Comparison of ENCODE assay signal across 8 cellular contexts in the genomic region with DNA sequence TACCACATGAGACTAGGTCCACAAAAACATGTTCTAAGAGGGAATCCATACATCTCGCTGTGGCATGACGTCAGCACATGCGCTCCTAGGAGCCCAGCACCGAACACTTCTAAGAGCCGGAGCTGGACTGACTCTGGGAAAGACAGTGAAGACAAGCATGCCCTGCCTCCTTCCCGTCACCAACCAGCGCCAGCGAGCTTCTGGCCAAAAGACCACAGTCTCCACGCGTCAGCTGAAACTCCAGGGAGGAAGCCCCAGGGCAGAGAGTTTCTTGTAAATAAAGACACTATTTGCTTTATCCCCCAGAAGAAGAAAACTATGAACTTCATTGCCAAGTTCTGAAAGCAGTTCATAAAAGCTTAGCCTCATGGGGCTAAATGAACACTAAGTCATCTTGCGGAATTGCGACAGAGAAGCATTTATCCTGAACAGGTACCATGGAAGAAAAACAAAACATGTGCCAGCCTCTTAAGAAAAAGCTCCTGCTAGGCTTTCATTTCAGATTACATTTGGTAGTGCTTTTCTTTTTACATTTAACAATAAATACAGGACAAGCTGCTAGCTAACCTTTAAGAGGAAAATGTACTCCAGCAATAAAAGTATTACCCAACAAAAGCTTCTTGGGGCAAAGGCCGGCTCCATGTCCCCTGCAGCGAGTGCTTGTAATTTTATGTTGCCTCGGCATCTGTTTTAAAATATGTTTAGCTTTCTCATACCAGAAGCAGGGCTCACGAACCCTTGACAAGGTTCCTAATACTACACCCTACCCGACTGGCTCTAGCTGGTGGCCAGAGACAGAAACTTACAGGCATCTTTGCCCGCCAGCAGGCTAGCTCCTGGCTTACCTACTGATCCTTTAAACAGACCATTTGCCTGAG.
A peak's percentile ranks its signal among the peaks of the same experiment; 100 is the strongest.
DNase-seq lines count a peak whose midpoint lies in the region; ATAC-seq and TF ChIP-seq lines count a peak whose summit lies in the region.

No MANE protein-coding gene starts in this region.

- H3K9me3 Mint-ChIP-seq in endodermal cell (no peaks in the 10 kb centered on the region), MCF 10A (ENCODE audit: unreplicated experiment) (no peaks in the 10 kb centered on the region)
- no peaks in the 10 kb centered on the region for H3K9me3 Mint-ChIP-seq in natural killer cell treated with Interleukin-12 subunit alpha and Interleukin-12 subunit beta and Interleukin-15 and Interleukin-18, amount 100 ng/mL, for 72 hours

- H3K27me3 Mint-ChIP-seq in endodermal cell (ENCODE audit: insufficient read depth) = no peaks in the 10 kb centered on the region
- H3K27me3 Mint-ChIP-seq in natural killer cell treated with Interleukin-12 subunit alpha and Interleukin-12 subunit beta and Interleukin-15 and Interleukin-18, amount 100 ng/mL, for 72 hours = no peaks in the 10 kb centered on the region
- H3K27me3 Mint-ChIP-seq in MCF 10A (ENCODE audit: insufficient read depth, unreplicated experiment) = no peaks in the 10 kb centered on the region

- peaks cover 38% of the 10 kb centered on the region for H3K36me3 Mint-ChIP-seq in endodermal cell (ENCODE audit: low read depth)
- H3K36me3 Mint-ChIP-seq in natural killer cell treated with Interleukin-12 subunit alpha and Interleukin-12 subunit beta and Interleukin-15 and Interleukin-18, amount 100 ng/mL, for 72 hours = peaks cover 26% of the 10 kb centered on the region
- H3K36me3 Mint-ChIP-seq in MCF 10A (ENCODE audit: insufficient read depth, unreplicated experiment) = peaks cover 11% of the 10 kb centered on the region

- no peaks in the 10 kb centered on the region for H3K27me3 ChIP-seq in BLaER1 treated with 17β-estradiol and CSF1 and Interleukin-3, amounts not matched to agents 10 nM and 100 nM
- no peaks in the 10 kb centered on the region for H3K27me3 ChIP-seq in endodermal cell (ENCODE audit: control insufficient read depth, insufficient read depth, low read length, poor library complexity, severe bottlenecking)

- peaks cover 0 to 100% (median 37%) of the 10 kb centered on the region in 10 experiments; a peak in 14 of 20 replicates for H3K4me1 ChIP-seq in BLaER1 treated with 17β-estradiol and CSF1 and Interleukin-3, amounts not matched to agents 10 nM and 100 nM
- H3K4me1 ChIP-seq in endodermal cell (ENCODE audit: control insufficient read depth, insufficient read depth, low read length) = no peaks in the 10 kb centered on the region

- peak overlapping the region in 3 of 11 experiments; percentile 0 to 47 (median 13); a peak in 5 of 22 replicates for H3K9ac ChIP-seq in BLaER1 treated with 17β-estradiol and CSF1 and Interleukin-3, amounts not matched to agents 10 nM and 100 nM
- no peak overlapping the region for H3K9ac ChIP-seq in endodermal cell (ENCODE audit: extremely low read depth, low read length, poor library complexity, severe bottlenecking)

- BruUV-seq in MCF 10A (replicated peaks; lab: Mats Ljungman, UMichigan) = no TSS peak

- peaks cover 5 to 71% (median 14%) of the 10 kb centered on the region in 11 experiments; a peak in 12 of 22 replicates for H4K20me1 ChIP-seq in BLaER1 treated with 17β-estradiol and CSF1 and Interleukin-3, amounts not matched to agents 10 nM and 100 nM

- WGBS in endodermal cell (ENCODE audit: insufficient coverage in 1 of 2, insufficient read length in 1 of 2), 2 experiments = 92 to 95% methylated on average over 16 to 18 of the region's 18 CpGs

- no peak for ATAC-seq in natural killer cell treated with Interleukin-12 subunit alpha and Interleukin-12 subunit beta and Interleukin-15 and Interleukin-18, amount 100 ng/mL, for 72 hours
- no peak for ATAC-seq in GM18511 (IDR thresholded peaks at IDR 0.05; ENCODE audit: unreplicated experiment)
- ATAC-seq in GM18907 (IDR thresholded peaks at IDR 0.05; ENCODE audit: unreplicated experiment) = no peak

- CTCF ChIA-PET in MCF 10A (lab: Yijun Ruan, JAX) = interaction anchor here (0.6 to 1.4 kb wide), 4 partner anchors 10 to 1040 kb away, joined by 3 to 5 read pairs (median 5); no protein-coding TSS in a partner anchor

- no peak overlapping the region for H3K4me3 Mint-ChIP-seq in endodermal cell
- no peak overlapping the region for H3K4me3 Mint-ChIP-seq in natural killer cell treated with Interleukin-12 subunit alpha and Interleukin-12 subunit beta and Interleukin-15 and Interleukin-18, amount 100 ng/mL, for 72 hours
- no peak overlapping the region for H3K4me3 Mint-ChIP-seq in MCF 10A (ENCODE audit: unreplicated experiment)

- H3K36me3 ChIP-seq in BLaER1 treated with 17β-estradiol and CSF1 and Interleukin-3, amounts not matched to agents 10 nM and 100 nM = peaks cover 76 to 100% (median 99%) of the 10 kb centered on the region in 11 experiments
- peaks cover 31% of the 10 kb centered on the region for H3K36me3 ChIP-seq in endodermal cell (ENCODE audit: control insufficient read depth, insufficient read depth, low read length)

- H3K4me1 Mint-ChIP-seq in endodermal cell (peaks cover 26% of the 10 kb centered on the region), MCF 10A (ENCODE audit: insufficient read depth, unreplicated experiment) (no peaks in the 10 kb centered on the region)
- peaks cover 44 to 49% of the 10 kb centered on the region in 2 donors for H3K4me1 Mint-ChIP-seq in natural killer cell treated with Interleukin-12 subunit alpha and Interleukin-12 subunit beta and Interleukin-15 and Interleukin-18, amount 100 ng/mL, for 72 hours (ENCODE audit: low read depth in 2 of 2)

- H3K27ac Mint-ChIP-seq in endodermal cell (peak overlapping the region; percentile 72), MCF 10A (ENCODE audit: low read depth, unreplicated experiment) (no peak overlapping the region)
- peak overlapping the region; percentile 45 to 69 for H3K27ac Mint-ChIP-seq in natural killer cell treated with Interleukin-12 subunit alpha and Interleukin-12 subunit beta and Interleukin-15 and Interleukin-18, amount 100 ng/mL, for 72 hours

- H3K4me2 ChIP-seq in BLaER1 treated with 17β-estradiol and CSF1 and Interleukin-3, amounts not matched to agents 10 nM and 100 nM = peak overlapping the region in 4 of 11 experiments; percentile 38 to 72 (median 66); a peak in 7 of 22 replicates

- TF ChIP-seq CTCF in endodermal cell (conservative IDR thresholded peaks at IDR 0.05) = peak; percentile 44
- TF ChIP-seq CTCF in MCF 10A (IDR thresholded peaks at IDR 0.05; ENCODE audit: unreplicated experiment) = no peak

- H3K4me3 ChIP-seq in BLaER1 treated with 17β-estradiol and CSF1 and Interleukin-3, amounts not matched to agents 10 nM and 100 nM = no peak overlapping the region
- no peak overlapping the region for H3K4me3 ChIP-seq in endodermal cell (ENCODE audit: low read length)

- DNase-seq in NCI-H2227 treated with DMSO at 0.1 percent for 48 hours (lab: John Stamatoyannopoulos, UW) = peak; percentile 63
- no peak for DNase-seq in endodermal cell
- DNase-seq in natural killer cell treated with Interleukin-12 subunit alpha and Interleukin-12 subunit beta and Interleukin-15 and Interleukin-18, amount 100 ng/mL, for 72 hours (ENCODE audit: low spot score) = no peak
- no peak for DNase-seq in MCF 10A (ENCODE audit: unreplicated experiment)
- no peak for DNase-seq in amniotic stem cell (lab: John Stamatoyannopoulos, UW)

- intact Hi-C loops in MCF 10A (cut with micrococcal nuclease) = no loop called here

- no peaks in the 10 kb centered on the region for H3K9me3 ChIP-seq in BLaER1 treated with 17β-estradiol and CSF1 and Interleukin-3, amounts not matched to agents 10 nM and 100 nM (replicated peaks in 1 of 11)
- no peaks in the 10 kb centered on the region for H3K9me3 ChIP-seq in endodermal cell (ENCODE audit: control insufficient read depth, low read length)

- POLR2A ChIA-PET in MCF 10A (lab: Yijun Ruan, JAX) = interaction anchor here (1.0 to 1.5 kb wide), 3 partner anchors 8 to 37 kb away, joined by 3 to 8 read pairs (median 4); no protein-coding TSS in a partner anchor

- peak overlapping the region in 10 of 11 experiments; percentile 4 to 75 (median 43); a peak in 18 of 22 replicates for H3K27ac ChIP-seq in BLaER1 treated with 17β-estradiol and CSF1 and Interleukin-3, amounts not matched to agents 10 nM and 100 nM
- H3K27ac ChIP-seq in endodermal cell (ENCODE audit: low read depth, low read length) = no peak overlapping the region
